Comparison of ENCODE assay signal across 19 cellular contexts in genomic region chr1:2431095-2431494, GRCh38.
"Had no signal": no experiment of that assay in that cellular context is flagged by ENCODE, and none has a peak within 500 bp of the region (broad histone marks: within the 10 kb centered on the region; RNA-seq: fewer than 3 reads in every experiment).

No MANE protein-coding gene starts in this region.

- H3K36me3 Mint-ChIP-seq: activated CD8-positive, alpha-beta memory T cell treated with anti-CD3 and anti-CD28 coated beads, Interleukin-2, amount 10 ng/mL, durations not matched to agents 7 days and 5 days; type B pancreatic cell had no signal

- H3K36me3 ChIP-seq: colonic mucosa, sigmoid colon, spleen had no signal

- H3K9me3 ChIP-seq: colonic mucosa had no signal

- H3K4me3 ChIP-seq: colonic mucosa, sigmoid colon, spleen had no signal

- H3K27ac ChIP-seq: colonic mucosa, sigmoid colon, spleen had no signal

- H3K4me1 Mint-ChIP-seq: activated CD8-positive, alpha-beta memory T cell treated with anti-CD3 and anti-CD28 coated beads, Interleukin-2, amount 10 ng/mL, durations not matched to agents 7 days and 5 days had no signal

- H3K4me1 ChIP-seq: colonic mucosa, sigmoid colon, spleen had no signal

- DNase-seq: activated CD4-positive, alpha-beta T cell treated with anti-CD3 and anti-CD28 coated beads, Interleukin-2, amount 50 U/mL, for 48 hours; activated CD4-positive, CD25-positive, alpha-beta regulatory T cell treated with anti-CD3 and anti-CD28 coated beads, Interleukin-2, amount 50 U/mL, for 72 hours; activated CD8-positive, alpha-beta memory T cell treated with anti-CD3 and anti-CD28 coated beads, Interleukin-2, amount 10 ng/mL, durations not matched to agents 7 days and 5 days; activated effector memory CD4-positive, alpha-beta T cell treated with Interleukin-2 at 50 U/mL for 16 hours; activated T-cell treated with anti-CD3 and anti-CD28 coated beads, Interleukin-2, amount 50 U/mL, for 1 hour; central memory CD4-positive, alpha-beta T cell; colonic mucosa; foreskin fibroblast; glutamatergic neuron; hypothalamus; left ventricle myocardium superior; nephron progenitor cell; sigmoid colon; spleen; T-helper 1 cell; T1000 had no signal

- H3K27me3 Mint-ChIP-seq: activated CD8-positive, alpha-beta memory T cell treated with anti-CD3 and anti-CD28 coated beads, Interleukin-2, amount 10 ng/mL, durations not matched to agents 7 days and 5 days; stimulated activated naive CD8-positive, alpha-beta T cell treated with anti-CD3 and anti-CD28 coated beads, Interleukin-15, Interleukin-2, amounts not matched to agents 100 ng/mL and 50 ng/mL, for 24 hours had no signal

- H3K4me3 Mint-ChIP-seq: activated CD8-positive, alpha-beta memory T cell treated with anti-CD3 and anti-CD28 coated beads, Interleukin-2, amount 10 ng/mL, durations not matched to agents 7 days and 5 days; nephron progenitor cell; stimulated activated naive CD8-positive, alpha-beta T cell treated with anti-CD3 and anti-CD28 coated beads, Interleukin-15, Interleukin-2, amounts not matched to agents 100 ng/mL and 50 ng/mL, for 24 hours; type B pancreatic cell had no signal

- H3K27ac Mint-ChIP-seq: activated CD8-positive, alpha-beta memory T cell treated with anti-CD3 and anti-CD28 coated beads, Interleukin-2, amount 10 ng/mL, durations not matched to agents 7 days and 5 days; activated naive CD4-positive, alpha-beta T cell treated with anti-CD3 and anti-CD28 coated beads, Interleukin-2, amount 50 U/mL, for 72 hours; nephron progenitor cell; stimulated activated naive CD8-positive, alpha-beta T cell treated with anti-CD3 and anti-CD28 coated beads, Interleukin-15, Interleukin-2, amounts not matched to agents 100 ng/mL and 50 ng/mL, for 24 hours; type B pancreatic cell had no signal

- H3K9me3 Mint-ChIP-seq: stimulated activated naive CD8-positive, alpha-beta T cell treated with anti-CD3 and anti-CD28 coated beads, Interleukin-15, Interleukin-2, amounts not matched to agents 100 ng/mL and 50 ng/mL, for 24 hours; type B pancreatic cell had no signal

- H3K27me3 ChIP-seq: colonic mucosa had no signal
